ENCODE assay signal across 17 cellular contexts in genomic region chr5:133934822-133935793, GRCh38. TPM values are rescaled to one million over a fixed set of nuclear protein-coding genes. Genes with fewer than 3 reads are reported as not detected.
DNase-seq lines count a peak whose midpoint lies in the region; ATAC-seq and TF ChIP-seq lines count a peak whose summit lies in the region.
"Had no signal": no experiment of that assay in that cellular context is flagged by ENCODE, and none has a peak within 500 bp of the region (broad histone marks: within the 10 kb centered on the region; RNA-seq: fewer than 3 reads in every experiment).

No MANE protein-coding gene starts in this region.

- no peaks in the 10 kb centered on the region for H4K20me1 ChIP-seq in DOHH2 (ENCODE audit: control insufficient read depth, insufficient read depth, low read depth, low read length)

- peak overlapping the region; percentile 97 for H3K27ac ChIP-seq in DOHH2 (ENCODE audit: low read depth, low read length)
- H3K27ac ChIP-seq: HL-60, prostate gland had no signal

- ATAC-seq in GM21423 (IDR thresholded peaks at IDR 0.05; ENCODE audit: unreplicated experiment) (peak; percentile 40), esophagus mucosa (peak; percentile 56), GM21526 (IDR thresholded peaks at IDR 0.05; ENCODE audit: low FRiP score, unreplicated experiment) (no peak), GM18867 (IDR thresholded peaks at IDR 0.05; ENCODE audit: unreplicated experiment) (no peak)
- ATAC-seq: HCT116, T-cell had no signal

- CTCF ChIA-PET in activated naive CD4-positive, alpha-beta T cell treated with anti-CD3 and anti-CD28 coated beads, Interleukin-2, amount 10 ng/mL, durations not matched to agents 7 days and 5 days (lab: Charles Lee), result no interaction called here

- peaks cover 3% of the 10 kb centered on the region for H3K9me3 Mint-ChIP-seq in activated naive CD4-positive, alpha-beta T cell treated with anti-CD3 and anti-CD28 coated beads, Interleukin-2, amount 10 ng/mL, durations not matched to agents 7 days and 5 days
- H3K9me3 Mint-ChIP-seq: T-cell had no signal

- peaks cover 2% of the 10 kb centered on the region for H3K36me3 Mint-ChIP-seq in activated naive CD4-positive, alpha-beta T cell treated with anti-CD3 and anti-CD28 coated beads, Interleukin-2, amount 10 ng/mL, durations not matched to agents 7 days and 5 days
- H3K36me3 Mint-ChIP-seq: activated CD4-positive, alpha-beta memory T cell treated with anti-CD3 and anti-CD28 coated beads for 36 hours; activated naive CD8-positive, alpha-beta T cell; CD4-positive, CD25-positive, alpha-beta regulatory T cell; T-cell had no signal

- H3K4me1 ChIP-seq in DOHH2 (ENCODE audit: control insufficient read depth, low read length), result peaks cover 99% of the 10 kb centered on the region
- H3K4me1 ChIP-seq: prostate gland had no signal

- no peaks in the 10 kb centered on the region for H3K79me2 ChIP-seq in DOHH2 (ENCODE audit: control insufficient read depth, low read length)

- peak overlapping the region; percentile 87 for H3K4me2 ChIP-seq in DOHH2 (ENCODE audit: low read length)

- peaks cover 3% of the 10 kb centered on the region; the same call in 1 of the 2 replicates for H3K36me3 ChIP-seq in DOHH2 (ENCODE audit: control insufficient read depth, low read length)
- H3K36me3 ChIP-seq: prostate gland had no signal

- peaks cover 65% of the 10 kb centered on the region for H3F3A ChIP-seq in DOHH2 (ENCODE audit: control insufficient read depth, insufficient read depth)

- H3K4me3 Mint-ChIP-seq in activated naive CD4-positive, alpha-beta T cell treated with anti-CD3 and anti-CD28 coated beads, Interleukin-2, amount 10 ng/mL, durations not matched to agents 7 days and 5 days, result no peak overlapping the region
- H3K4me3 Mint-ChIP-seq: activated CD4-positive, alpha-beta memory T cell treated with anti-CD3 and anti-CD28 coated beads for 36 hours; activated naive CD8-positive, alpha-beta T cell; CD4-positive, CD25-positive, alpha-beta regulatory T cell; T-cell had no signal

- no peaks in the 10 kb centered on the region for H3K9me2 ChIP-seq in DOHH2 (replicated peaks; ENCODE audit: control insufficient read depth, low read length)

- H3K4me1 Mint-ChIP-seq in activated naive CD4-positive, alpha-beta T cell treated with anti-CD3 and anti-CD28 coated beads, Interleukin-2, amount 10 ng/mL, durations not matched to agents 7 days and 5 days, result peaks cover 26% of the 10 kb centered on the region

- no peak overlapping the region for H3K27ac Mint-ChIP-seq in activated naive CD4-positive, alpha-beta T cell treated with anti-CD3 and anti-CD28 coated beads, Interleukin-2, amount 10 ng/mL, durations not matched to agents 7 days and 5 days
- H3K27ac Mint-ChIP-seq: activated CD4-positive, alpha-beta memory T cell treated with anti-CD3 and anti-CD28 coated beads for 36 hours; activated naive CD8-positive, alpha-beta T cell; CD4-positive, CD25-positive, alpha-beta regulatory T cell had no signal

- DNase-seq in NCI-H2029 (lab: John Stamatoyannopoulos, UW) (peak; percentile 16), occipital lobe (lab: John Stamatoyannopoulos, UW) (no peak)
- no peak for DNase-seq in activated naive CD4-positive, alpha-beta T cell treated with anti-CD3 and anti-CD28 coated beads, Interleukin-2, amount 10 ng/mL, durations not matched to agents 7 days and 5 days
- DNase-seq: activated CD4-positive, alpha-beta memory T cell treated with anti-CD3 and anti-CD28 coated beads for 36 hours; CD4-positive, CD25-positive, alpha-beta regulatory T cell; NK-92 treated with Interleukin-12 subunit alpha and Interleukin-12 subunit beta, amount 100 ng/mL, for 24 hours; stimulated activated CD4-positive, alpha-beta T cell treated with anti-CD3 and anti-CD28 coated beads, Interleukin-4, amount 100 ng/mL, for 1 hour; T-cell had no signal

- H3K4me3 ChIP-seq in DOHH2 (ENCODE audit: low read length), result peak overlapping the region; percentile 66
- H3K4me3 ChIP-seq: prostate gland had no signal

- H3K9me3 ChIP-seq in DOHH2 (ENCODE audit: control insufficient read depth, insufficient read depth, low read length), result peaks cover 7% of the 10 kb centered on the region; the same call in 1 of the 2 replicates
- H3K9me3 ChIP-seq: prostate gland had no signal

- TF ChIP-seq CTCF in DOHH2 (IDR thresholded peaks at IDR 0.05; ENCODE audit: low read depth, low read length, poor library complexity, severe bottlenecking), result no peak

- no peaks in the 10 kb centered on the region for H3K27me3 ChIP-seq in DOHH2 (ENCODE audit: control insufficient read depth, low read length)

- peaks cover 5% of the 10 kb centered on the region for H3K27me3 Mint-ChIP-seq in activated naive CD4-positive, alpha-beta T cell treated with anti-CD3 and anti-CD28 coated beads, Interleukin-2, amount 10 ng/mL, durations not matched to agents 7 days and 5 days
- H3K27me3 Mint-ChIP-seq: activated CD4-positive, alpha-beta memory T cell treated with anti-CD3 and anti-CD28 coated beads for 36 hours; activated naive CD8-positive, alpha-beta T cell; CD4-positive, CD25-positive, alpha-beta regulatory T cell; T-cell had no signal

RNA-seq across cellular contexts. Expression of gene C5orf15, which starts 33.3 kb away (rescaled TPM):
- total RNA-seq in esophagus mucosa, result 14.3 TPM
- total RNA-seq in occipital lobe, result 56.3 TPM

Comparison
In these comparisons a context has a peak if more than half of its experiments do, and no peak if none do; other contexts are left out.
1. ATAC-seq: peak in GM21423 (single experiment) and esophagus mucosa (single experiment); none in GM21526 (single experiment) and GM18867 (single experiment).